In genomic region chr3:27633224-27633545, GRCh38 we compare ENCODE assay signal across 8 cellular contexts.
DNase-seq lines count a peak whose midpoint lies in the region; ATAC-seq and TF ChIP-seq lines count a peak whose summit lies in the region.

No MANE protein-coding gene starts in this region.

- H3K4me3 ChIP-seq in HEK293 (ENCODE audit: low read depth, low read length) (peak overlapping the region; percentile 58), body of pancreas (no peak overlapping the region), left lung (peak overlapping the region; percentile 52 to 55), suprapubic skin (peak overlapping the region; percentile 57)

- peak overlapping the region; percentile 68 for H3K27ac ChIP-seq in HEK293 (ENCODE audit: extremely low read depth, low read depth, low read length)
- H3K27ac ChIP-seq in body of pancreas: peak overlapping the region in 2 of 4 donors; percentile 19 to 58
- peak overlapping the region; percentile 83 to 88 for H3K27ac ChIP-seq in left lung
- H3K27ac ChIP-seq in suprapubic skin: peak overlapping the region; percentile 79

- no peaks in the 10 kb centered on the region for H3K9me3 ChIP-seq in HEK293 (ENCODE audit: control insufficient read depth, insufficient read depth, low read depth, low read length)
- no peaks in the 10 kb centered on the region for H3K9me3 ChIP-seq in body of pancreas
- H3K9me3 ChIP-seq in left lung: no peaks in the 10 kb centered on the region
- no peaks in the 10 kb centered on the region for H3K9me3 ChIP-seq in suprapubic skin

- H3K27me3 ChIP-seq in body of pancreas (no peaks in the 10 kb centered on the region), left lung (no peaks in the 10 kb centered on the region), suprapubic skin (no peaks in the 10 kb centered on the region)

- TF ChIP-seq POLR2A in body of pancreas (IDR thresholded peaks at IDR 0.05) (no peak), suprapubic skin (IDR thresholded peaks at IDR 0.05) (no peak)

- peak; percentile 3 for DNase-seq in NCI-H1105 treated with DMSO at 0.1 percent for 48 hours (lab: John Stamatoyannopoulos, UW)
- DNase-seq in NCI-H1105 (lab: John Stamatoyannopoulos, UW): no peak
- peak; percentile 58 for DNase-seq in NCI-H146 (lab: John Stamatoyannopoulos, UW)
- no peak for DNase-seq in body of pancreas
- peak in 1 of 2 donors; percentile 51 for DNase-seq in left lung
- DNase-seq in suprapubic skin (ENCODE audit: low spot score in 2 of 2): no peak
- DNase-seq in GM10266 (ENCODE audit: extremely low spot score): no peak

- H3K4me1 ChIP-seq in HEK293 (ENCODE audit: control insufficient read depth, insufficient read depth, low read length) (no peaks in the 10 kb centered on the region), body of pancreas (no peaks in the 10 kb centered on the region), left lung (peaks cover 0 to 10% of the 10 kb centered on the region in 2 donors), suprapubic skin (peaks cover 5% of the 10 kb centered on the region)

- peak; percentile 3 for ATAC-seq in body of pancreas
- peak; percentile 77 for ATAC-seq in left lung

- intact Hi-C loops in body of pancreas (cut with DNase I) (no loop called here), left lung (cut with DNase I) (no loop called here)

- WGBS in body of pancreas, 2 donors: 39 to 48% methylated on average over 6 of the region's 6 CpGs
- 45% methylated on average over 6 of the region's 6 CpGs for WGBS in suprapubic skin

- TF ChIP-seq CTCF in HEK293 (tag by site-specific recombination; IDR thresholded peaks at IDR 0.05): no peak
- TF ChIP-seq CTCF in body of pancreas (IDR thresholded peaks at IDR 0.05): no peak
- no peak for TF ChIP-seq CTCF in left lung (IDR thresholded peaks at IDR 0.05)
- TF ChIP-seq CTCF in suprapubic skin (IDR thresholded peaks at IDR 0.05): no peak
- TF ChIP-seq CTCF in GM10266 (IDR thresholded peaks at IDR 0.05; ENCODE audit: control insufficient read depth, insufficient read depth, low read depth, missing control alignments): no peak

- POLR2A ChIA-PET in HEK293 (lab: Yijun Ruan, JAX): no interaction called here

- TF ChIP-seq EP300 in suprapubic skin (IDR thresholded peaks at IDR 0.05): no peak

- CTCF ChIA-PET in HEK293 (lab: Yijun Ruan, JAX): interaction anchor here (1.1 kb wide), 1 partner anchor 47 kb away, joined by 3 read pairs; no protein-coding TSS in a partner anchor

- H3K36me3 ChIP-seq in HEK293 (ENCODE audit: control insufficient read depth in 2 of 2, insufficient read depth in 1 of 2, low read length in 2 of 2) (no peaks in the 10 kb centered on the region), body of pancreas (replicated peaks in 1 of 2; ENCODE audit: insufficient read depth in 1 of 2, low read depth in 2 of 2) (no peaks in the 10 kb centered on the region), left lung (no peaks in the 10 kb centered on the region), suprapubic skin (no peaks in the 10 kb centered on the region)

TF ChIP-seq in HEK293, 187 proteins besides CTCF, POLR2A, EP300 and RAD21:
- TF ChIP-seq ZNF335 (tag by site-specific recombination; conservative IDR thresholded peaks at IDR 0.05): peak; percentile 14
- TF ChIP-seq, protein P1, sequence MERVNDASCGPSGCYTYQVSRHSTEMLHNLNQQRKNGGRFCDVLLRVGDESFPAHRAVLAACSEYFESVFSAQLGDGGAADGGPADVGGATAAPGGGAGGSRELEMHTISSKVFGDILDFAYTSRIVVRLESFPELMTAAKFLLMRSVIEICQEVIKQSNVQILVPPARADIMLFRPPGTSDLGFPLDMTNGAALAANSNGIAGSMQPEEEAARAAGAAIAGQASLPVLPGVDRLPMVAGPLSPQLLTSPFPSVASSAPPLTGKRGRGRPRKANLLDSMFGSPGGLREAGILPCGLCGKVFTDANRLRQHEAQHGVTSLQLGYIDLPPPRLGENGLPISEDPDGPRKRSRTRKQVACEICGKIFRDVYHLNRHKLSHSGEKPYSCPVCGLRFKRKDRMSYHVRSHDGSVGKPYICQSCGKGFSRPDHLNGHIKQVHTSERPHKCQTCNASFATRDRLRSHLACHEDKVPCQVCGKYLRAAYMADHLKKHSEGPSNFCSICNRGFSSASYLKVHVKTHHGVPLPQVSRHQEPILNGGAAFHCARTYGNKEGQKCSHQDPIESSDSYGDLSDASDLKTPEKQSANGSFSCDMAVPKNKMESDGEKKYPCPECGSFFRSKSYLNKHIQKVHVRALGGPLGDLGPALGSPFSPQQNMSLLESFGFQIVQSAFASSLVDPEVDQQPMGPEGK (tag by site-specific recombination; IDR thresholded peaks at IDR 0.05): no peak
- TF ChIP-seq ZNF174 (tag by site-specific recombination; IDR thresholded peaks at IDR 0.05): no peak
- no peak for TF ChIP-seq ZNF140 (tag by site-specific recombination; IDR thresholded peaks at IDR 0.05)
- 0 out of 2 replicates have a peak, but pooled peaks have one; percentile 48 for TF ChIP-seq ZNF2 (tag by site-specific recombination; IDR thresholded peaks at IDR 0.05)
- no peak for TF ChIP-seq ZNF510 (tag by site-specific recombination; IDR thresholded peaks at IDR 0.05; ENCODE audit: insufficient replicate concordance)
- TF ChIP-seq KLF9 (tag by site-specific recombination; IDR thresholded peaks at IDR 0.05; ENCODE audit: low read depth): no peak
- peak; percentile 35 for TF ChIP-seq ZBTB26 (tag by site-specific recombination; optimal IDR thresholded peaks at IDR 0.05)
- TF ChIP-seq ZNF155 (tag by site-specific recombination; IDR thresholded peaks at IDR 0.05): no peak
- TF ChIP-seq ZNF521 (tag by site-specific recombination; IDR thresholded peaks at IDR 0.05): no peak
- no peak for TF ChIP-seq ZNF239 (tag by site-specific recombination; IDR thresholded peaks at IDR 0.05)
- TF ChIP-seq HOXA7 (CRISPR knock-in tag; IDR thresholded peaks at IDR 0.05; ENCODE audit: borderline replicate concordance): no peak
- TF ChIP-seq GLIS1 (tag by site-specific recombination; IDR thresholded peaks at IDR 0.05): peak; percentile 16; the same call in 1 of the 2 replicates
- TF ChIP-seq, protein P2, sequence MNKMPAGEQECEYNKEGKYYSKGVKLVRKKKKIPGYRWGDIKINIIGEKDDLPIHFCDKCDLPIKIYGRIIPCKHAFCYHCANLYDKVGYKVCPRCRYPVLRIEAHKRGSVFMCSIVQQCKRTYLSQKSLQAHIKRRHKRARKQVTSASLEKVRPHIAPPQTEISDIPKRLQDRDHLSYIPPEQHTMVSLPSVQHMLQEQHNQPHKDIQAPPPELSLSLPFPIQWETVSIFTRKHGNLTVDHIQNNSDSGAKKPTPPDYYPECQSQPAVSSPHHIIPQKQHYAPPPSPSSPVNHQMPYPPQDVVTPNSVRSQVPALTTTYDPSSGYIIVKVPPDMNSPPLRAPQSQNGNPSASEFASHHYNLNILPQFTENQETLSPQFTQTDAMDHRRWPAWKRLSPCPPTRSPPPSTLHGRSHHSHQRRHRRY (tag by site-specific recombination; IDR thresholded peaks at IDR 0.05): no peak
- no peak for TF ChIP-seq ZNF146 (tag by site-specific recombination; IDR thresholded peaks at IDR 0.05)
- peak; percentile 31; the same call in 1 of the 2 replicates for TF ChIP-seq ZNF600 (tag by site-specific recombination; IDR thresholded peaks at IDR 0.05)
- no peak for TF ChIP-seq ZNF48 (tag by site-specific recombination; IDR thresholded peaks at IDR 0.05)

Comparison
In these comparisons a context has a peak if more than half of its experiments do, and no peak if none do; other contexts are left out.
1. DNase-seq: peak in NCI-H1105 treated with DMSO at 0.1 percent for 48 hours (single experiment) and NCI-H146 (single experiment); none in NCI-H1105 (single experiment), body of pancreas (0 of 4), suprapubic skin (0 of 2) and GM10266 (single experiment).
2. H3K4me3 ChIP-seq: peak in HEK293 (single experiment), left lung (2 of 2) and suprapubic skin (single experiment); none in body of pancreas (0 of 2).